1 cellular context compared by ENCODE assay signal in the genomic region with DNA sequence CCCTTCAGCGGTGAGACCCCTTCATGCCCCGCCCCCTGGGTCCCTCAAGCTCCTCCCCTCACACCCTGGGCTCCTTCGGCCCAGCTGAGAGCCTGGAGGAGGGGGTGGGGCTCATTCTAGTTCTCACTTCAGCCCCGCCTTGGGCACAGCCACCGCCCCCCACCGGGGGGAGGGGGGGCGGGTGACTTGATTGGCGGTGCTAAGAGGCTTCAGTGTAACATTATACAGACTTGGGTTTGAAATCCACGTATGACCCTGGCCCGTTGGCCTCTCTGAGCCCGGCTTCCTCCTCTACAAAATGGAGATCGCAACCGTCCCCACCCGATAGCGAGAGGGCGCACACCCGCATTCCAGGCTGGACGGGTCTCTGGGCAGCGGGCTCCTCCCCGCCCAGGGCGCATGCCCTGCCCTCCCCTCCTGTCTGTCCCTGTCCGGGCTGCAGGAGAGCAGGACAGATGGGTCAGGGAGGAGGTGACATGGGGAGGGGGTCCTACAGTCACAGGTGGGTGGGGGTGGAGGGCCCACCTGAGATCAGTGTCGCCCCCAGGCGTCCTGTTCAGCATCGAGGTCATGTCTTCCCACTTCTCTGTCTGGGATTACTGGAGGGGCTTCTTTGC.
A peak's percentile ranks its signal among the peaks of the same experiment; 100 is the strongest.
TF ChIP-seq lines count a peak whose summit lies in the region.

No MANE protein-coding gene starts in this region.

TF ChIP-seq in HEK293, 187 proteins besides CTCF, POLR2A, EP300 and RAD21 (continued from another document):
- TF ChIP-seq SP2 (tag by site-specific recombination; IDR thresholded peaks at IDR 0.05) = peak; percentile 55; the same call in 1 of the 2 replicates
- no peak for TF ChIP-seq ZFP3 (tag by site-specific recombination; IDR thresholded peaks at IDR 0.05; ENCODE audit: low read depth)
- TF ChIP-seq ZNF530 (tag by site-specific recombination; IDR thresholded peaks at IDR 0.05; ENCODE audit: low read depth) = no peak
- TF ChIP-seq, protein P1, sequence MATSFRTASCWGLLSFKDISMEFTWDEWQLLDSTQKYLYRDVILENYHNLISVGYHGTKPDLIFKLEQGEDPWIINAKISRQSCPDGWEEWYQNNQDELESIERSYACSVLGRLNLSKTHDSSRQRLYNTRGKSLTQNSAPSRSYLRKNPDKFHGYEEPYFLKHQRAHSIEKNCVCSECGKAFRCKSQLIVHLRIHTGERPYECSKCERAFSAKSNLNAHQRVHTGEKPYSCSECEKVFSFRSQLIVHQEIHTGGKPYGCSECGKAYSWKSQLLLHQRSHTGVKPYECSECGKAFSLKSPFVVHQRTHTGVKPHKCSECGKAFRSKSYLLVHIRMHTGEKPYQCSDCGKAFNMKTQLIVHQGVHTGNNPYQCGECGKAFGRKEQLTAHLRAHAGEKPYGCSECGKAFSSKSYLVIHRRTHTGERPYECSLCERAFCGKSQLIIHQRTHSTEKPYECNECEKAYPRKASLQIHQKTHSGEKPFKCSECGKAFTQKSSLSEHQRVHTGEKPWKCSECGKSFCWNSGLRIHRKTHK (tag by site-specific recombination; IDR thresholded peaks at IDR 0.05) = no peak
- TF ChIP-seq ZNF211 (tag by site-specific recombination; IDR thresholded peaks at IDR 0.05; ENCODE audit: low read depth) = no peak
- TF ChIP-seq, protein P2, sequence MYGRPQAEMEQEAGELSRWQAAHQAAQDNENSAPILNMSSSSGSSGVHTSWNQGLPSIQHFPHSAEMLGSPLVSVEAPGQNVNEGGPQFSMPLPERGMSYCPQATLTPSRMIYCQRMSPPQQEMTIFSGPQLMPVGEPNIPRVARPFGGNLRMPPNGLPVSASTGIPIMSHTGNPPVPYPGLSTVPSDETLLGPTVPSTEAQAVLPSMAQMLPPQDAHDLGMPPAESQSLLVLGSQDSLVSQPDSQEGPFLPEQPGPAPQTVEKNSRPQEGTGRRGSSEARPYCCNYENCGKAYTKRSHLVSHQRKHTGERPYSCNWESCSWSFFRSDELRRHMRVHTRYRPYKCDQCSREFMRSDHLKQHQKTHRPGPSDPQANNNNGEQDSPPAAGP (tag by site-specific recombination; IDR thresholded peaks at IDR 0.05) = no peak
- no peak for TF ChIP-seq ZNF830 (tag by site-specific recombination; IDR thresholded peaks at IDR 0.05; ENCODE audit: low read depth)
